Comparison of ENCODE assay signal across 13 cellular contexts in genomic region chr7:31882187-31882586, GRCh38.
A peak's percentile ranks its signal among the peaks of the same experiment; 100 is the strongest.
DNase-seq lines count a peak whose midpoint lies in the region; ATAC-seq and TF ChIP-seq lines count a peak whose summit lies in the region.
"Had no signal": no experiment of that assay in that cellular context is flagged by ENCODE, and none has a peak within 500 bp of the region (broad histone marks: within the 10 kb centered on the region; RNA-seq: fewer than 3 reads in every experiment).

No MANE protein-coding gene starts in this region.

- in situ Hi-C loops in KBM-7 (cut with MboI; ENCODE audit: low pct_unique_long_range_greater_than_20kb, low sequenced_read_pairs), result no loop called here

- intact Hi-C loops in heart left ventricle (cut with DNase I) (loop anchor here in 6 of 10 donors (5.0 to 10.0 kb wide), 8 partner anchors 153 to 283 kb away; partner anchors contain the start of gene PDE1C (in 2 of the 6)), sigmoid colon (cut with DNase I) (no loop called here)

- H3K9me3 ChIP-seq in heart left ventricle, result no peaks in the 10 kb centered on the region
- no peaks in the 10 kb centered on the region for H3K9me3 ChIP-seq in sigmoid colon
- H3K9me3 ChIP-seq in effector memory CD4-positive, alpha-beta T cell (ENCODE audit: control insufficient read depth, low read length), result no peaks in the 10 kb centered on the region
- H3K9me3 ChIP-seq: colonic mucosa had no signal

- H3K27ac ChIP-seq in heart left ventricle (peak overlapping the region; percentile 44 to 87 (median 82)), sigmoid colon (peak overlapping the region; percentile 58 to 74 (median 71))
- H3K27ac ChIP-seq in effector memory CD4-positive, alpha-beta T cell (ENCODE audit: insufficient read depth, low read length, poor library complexity, severe bottlenecking), result no peak overlapping the region
- H3K27ac ChIP-seq: colonic mucosa had no signal

- H3K27me3 Mint-ChIP-seq in HFFc6 (ENCODE audit: insufficient read depth), result no peaks in the 10 kb centered on the region
- H3K27me3 Mint-ChIP-seq in activated T-cell treated with anti-CD3 and anti-CD28 coated beads, Interleukin-2, amount 50 U/mL, for 4 hours (ENCODE audit: low read depth), result no peaks in the 10 kb centered on the region

- H3K9me3 Mint-ChIP-seq in HFFc6, result peaks cover 30% of the 10 kb centered on the region
- H3K9me3 Mint-ChIP-seq in activated T-cell treated with anti-CD3 and anti-CD28 coated beads, Interleukin-2, amount 50 U/mL, for 4 hours, result peaks cover 20% of the 10 kb centered on the region

- no peak for TF ChIP-seq EP300 in sigmoid colon (IDR thresholded peaks at IDR 0.05)

- H3K4me1 Mint-ChIP-seq in HFFc6 (ENCODE audit: low read depth), result no peaks in the 10 kb centered on the region
- H3K4me1 Mint-ChIP-seq in activated T-cell treated with anti-CD3 and anti-CD28 coated beads, Interleukin-2, amount 50 U/mL, for 4 hours (ENCODE audit: low read depth), result no peaks in the 10 kb centered on the region

- H3K36me3 ChIP-seq in GM06990 (ENCODE audit: control insufficient read depth, insufficient read depth, low read length) (no peaks in the 10 kb centered on the region), heart left ventricle (peaks cover 0 to 27% (median 4%) of the 10 kb centered on the region in 9 donors), sigmoid colon (no peaks in the 10 kb centered on the region)
- no peaks in the 10 kb centered on the region for H3K36me3 ChIP-seq in effector memory CD4-positive, alpha-beta T cell (ENCODE audit: control insufficient read depth, insufficient read depth, low read length)
- H3K36me3 ChIP-seq: colonic mucosa had no signal

- no peak for TF ChIP-seq POLR2A in heart left ventricle (IDR thresholded peaks at IDR 0.05)
- no peak for TF ChIP-seq POLR2A in sigmoid colon (IDR thresholded peaks at IDR 0.05)

- H3K4me3 ChIP-seq in GM06990 (replicated peaks; ENCODE audit: low read depth, low read length) (no peak overlapping the region), heart left ventricle (no peak overlapping the region), sigmoid colon (no peak overlapping the region)
- H3K4me3 ChIP-seq in effector memory CD4-positive, alpha-beta T cell (ENCODE audit: insufficient read depth, low read depth, low read length, poor library complexity, severe bottlenecking), result no peak overlapping the region
- H3K4me3 ChIP-seq: colonic mucosa had no signal

- H3K27ac Mint-ChIP-seq in HFFc6, result no peak overlapping the region
- H3K27ac Mint-ChIP-seq: activated T-helper 2 cell treated with anti-CD3 and anti-CD28 coated beads, Interferon-gamma antibody, Interleukin-2, Interleukin-4, amounts not matched to agents 10 μg/mL and 5 μg/mL and 100 μg/mL, durations not matched to agents 14 hours and 24 hours and 36 hours; natural killer cell had no signal

- WGBS in heart left ventricle, 4 donors, result 40 to 47% (median 42%) methylated on average over 4 of the region's 4 CpGs
- 67 to 70% methylated on average over 4 of the region's 4 CpGs for WGBS in sigmoid colon, 2 donors

- TF ChIP-seq CTCF in GM06990 (IDR thresholded peaks at IDR 0.05; ENCODE audit: insufficient read depth, low read length, poor library complexity, severe bottlenecking) (peak; percentile 6), heart left ventricle (IDR thresholded peaks at IDR 0.05) (peak in 8 of 12 donors; percentile 13 to 39 (median 24)), sigmoid colon (IDR thresholded peaks at IDR 0.05) (peak in 2 of 4 experiments; percentile 9 to 26), HFFc6 (IDR thresholded peaks at IDR 0.05) (no peak)

- H3K27me3 ChIP-seq in GM06990 (replicated peaks; ENCODE audit: control insufficient read depth, insufficient read depth, low read length) (no peaks in the 10 kb centered on the region), heart left ventricle (no peaks in the 10 kb centered on the region), sigmoid colon (no peaks in the 10 kb centered on the region)
- H3K27me3 ChIP-seq in effector memory CD4-positive, alpha-beta T cell (replicated peaks; ENCODE audit: control insufficient read depth, insufficient read depth, low read length, poor library complexity, severe bottlenecking), result no peaks in the 10 kb centered on the region
- H3K27me3 ChIP-seq: colonic mucosa had no signal

- ATAC-seq in heart left ventricle, result peak; percentile 95 to 97 (median 95)
- ATAC-seq in activated T-cell treated with anti-CD3 and anti-CD28 coated beads, Interleukin-2, amount 50 U/mL, for 4 hours, result no peak
- ATAC-seq: natural killer cell had no signal

- H3K4me1 ChIP-seq in heart left ventricle (peaks cover 12 to 58% (median 27%) of the 10 kb centered on the region in 12 donors), sigmoid colon (peaks cover 0 to 38% (median 36%) of the 10 kb centered on the region in 4 donors)
- H3K4me1 ChIP-seq in effector memory CD4-positive, alpha-beta T cell (ENCODE audit: control insufficient read depth, insufficient read depth, low read length, poor library complexity, severe bottlenecking), result no peaks in the 10 kb centered on the region
- H3K4me1 ChIP-seq: colonic mucosa had no signal

- DNase-seq in GM06990 (ENCODE audit: extremely low read depth, insufficient read length) (no peak), amygdala (lab: John Stamatoyannopoulos, UW) (peak in 36 of 56 donors; percentile 4 to 71 (median 35)), heart left ventricle (peak; percentile 60 to 89 (median 81)), sigmoid colon (no peak), HFFc6 (no peak), KBM-7 (no peak)
- no peak for DNase-seq in effector memory CD4-positive, alpha-beta T cell
- DNase-seq in activated T-cell treated with anti-CD3 and anti-CD28 coated beads, Interleukin-2, amount 50 U/mL, for 4 hours, result no peak
- DNase-seq: colonic mucosa; natural killer cell; NCI-H1092 treated with DMSO at 0.1 percent for 48 hours; stimulated activated CD4-positive, alpha-beta T cell treated with anti-CD3 and anti-CD28 coated beads, Interleukin-4, amount 100 ng/mL, for 24 hours had no signal

- no peaks in the 10 kb centered on the region for H3K36me3 Mint-ChIP-seq in HFFc6 (ENCODE audit: low read depth)
- H3K36me3 Mint-ChIP-seq in activated T-cell treated with anti-CD3 and anti-CD28 coated beads, Interleukin-2, amount 50 U/mL, for 4 hours (ENCODE audit: insufficient read depth), result no peaks in the 10 kb centered on the region
- H3K36me3 Mint-ChIP-seq: natural killer cell had no signal

- H3K4me3 Mint-ChIP-seq in HFFc6, result no peak overlapping the region
- H3K4me3 Mint-ChIP-seq in activated T-cell treated with anti-CD3 and anti-CD28 coated beads, Interleukin-2, amount 50 U/mL, for 4 hours, result no peak overlapping the region
- H3K4me3 Mint-ChIP-seq: natural killer cell had no signal

Comparison
In these comparisons a context has a peak if more than half of its experiments do, and no peak if none do; other contexts are left out.
1. DNase-seq: peak in amygdala (36 of 56) and heart left ventricle (5 of 5); none in GM06990 (single experiment), sigmoid colon (single experiment), effector memory CD4-positive, alpha-beta T cell (0 of 3), HFFc6 (single experiment), activated T-cell treated with anti-CD3 and anti-CD28 coated beads, Interleukin-2, amount 50 U/mL, for 4 hours (single experiment) and KBM-7 (single experiment).
2. ATAC-seq: peak in heart left ventricle (4 of 4); none in activated T-cell treated with anti-CD3 and anti-CD28 coated beads, Interleukin-2, amount 50 U/mL, for 4 hours (0 of 2).